ENCODE assay signal across 10 cellular contexts in genomic region chr1:42933610-42934009, GRCh38. TPM values are rescaled to one million over a fixed set of nuclear protein-coding genes. Genes with fewer than 3 reads are reported as not detected.
DNase-seq lines count a peak whose midpoint lies in the region; ATAC-seq and TF ChIP-seq lines count a peak whose summit lies in the region.
"Had no signal": no experiment of that assay in that cellular context is flagged by ENCODE, and none has a peak within 500 bp of the region (broad histone marks: within the 10 kb centered on the region; RNA-seq: fewer than 3 reads in every experiment).

No MANE protein-coding gene starts in this region.

- peak overlapping the region; percentile 99 for H3K27ac Mint-ChIP-seq in activated CD4-positive, alpha-beta T cell treated with anti-CD3 and anti-CD28 coated beads, Interleukin-2, amount 10 ng/mL, durations not matched to agents 7 days and 5 days
- H3K27ac Mint-ChIP-seq in stimulated activated effector memory CD8-positive, alpha-beta T cell treated with anti-CD3 and anti-CD28 coated beads, Interleukin-12 subunit alpha, Interleukin-12 subunit beta, amount 100 ng/mL, for 72 hours = peak overlapping the region; percentile 96

- WGBS in hepatocyte (ENCODE audit: low lambda C conversion rate, missing lambda C conversion rate) = 83% methylated on average over 5 of the region's 5 CpGs

- no peak for DNase-seq in activated CD4-positive, alpha-beta T cell treated with anti-CD3 and anti-CD28 coated beads, Interleukin-2, amount 10 ng/mL, durations not matched to agents 7 days and 5 days
- DNase-seq in activated CD4-positive, alpha-beta T cell treated with anti-CD3 and anti-CD28 coated beads, Interleukin-2, amount 50 U/mL, for 1 hour = no peak
- no peak for DNase-seq in hepatocyte (ENCODE audit: low spot score)
- DNase-seq in stimulated activated effector memory CD8-positive, alpha-beta T cell treated with anti-CD3 and anti-CD28 coated beads, Interleukin-12 subunit alpha, Interleukin-12 subunit beta, amount 100 ng/mL, for 72 hours (ENCODE audit: low spot score in 2 of 2) = no peak
- no peak for DNase-seq in hypothalamus (lab: John Stamatoyannopoulos, UW)
- DNase-seq: ACHN; NK-92 treated with Interleukin-12 subunit alpha and Interleukin-12 subunit beta, amount 100 ng/mL, for 24 hours had no signal

- CTCF ChIA-PET in activated CD4-positive, alpha-beta T cell treated with anti-CD3 and anti-CD28 coated beads, Interleukin-2, amount 10 ng/mL, durations not matched to agents 7 days and 5 days (lab: Charles Lee) = interaction anchor here (1.0 to 5.2 kb wide), 4 partner anchors 10 to 29 kb away, joined by 3 to 30 read pairs (median 11); no protein-coding TSS in a partner anchor

- peaks cover 97% of the 10 kb centered on the region for H3K4me1 Mint-ChIP-seq in activated CD4-positive, alpha-beta T cell treated with anti-CD3 and anti-CD28 coated beads, Interleukin-2, amount 10 ng/mL, durations not matched to agents 7 days and 5 days
- peaks cover 98% of the 10 kb centered on the region for H3K4me1 Mint-ChIP-seq in stimulated activated effector memory CD8-positive, alpha-beta T cell treated with anti-CD3 and anti-CD28 coated beads, Interleukin-12 subunit alpha, Interleukin-12 subunit beta, amount 100 ng/mL, for 72 hours

- H3K27ac ChIP-seq in VCaP = peak overlapping the region; percentile 92
- peak overlapping the region; percentile 55 for H3K27ac ChIP-seq in hepatocyte

- peaks cover 62% of the 10 kb centered on the region for H3K79me2 ChIP-seq in hepatocyte

- H3K27me3 ChIP-seq in hepatocyte = no peaks in the 10 kb centered on the region

- no peaks in the 10 kb centered on the region for H3K36me3 ChIP-seq in hepatocyte (replicated peaks; ENCODE audit: insufficient read depth, low read depth)

- H3K36me3 Mint-ChIP-seq in activated CD4-positive, alpha-beta T cell treated with anti-CD3 and anti-CD28 coated beads, Interleukin-2, amount 10 ng/mL, durations not matched to agents 7 days and 5 days (ENCODE audit: low read depth) = peaks cover 79% of the 10 kb centered on the region
- peaks cover 100% of the 10 kb centered on the region for H3K36me3 Mint-ChIP-seq in stimulated activated effector memory CD8-positive, alpha-beta T cell treated with anti-CD3 and anti-CD28 coated beads, Interleukin-12 subunit alpha, Interleukin-12 subunit beta, amount 100 ng/mL, for 72 hours

- H3K4me3 ChIP-seq in hepatocyte = no peak overlapping the region

- H3K9me2 ChIP-seq in hepatocyte (replicated peaks; ENCODE audit: insufficient read depth) = no peaks in the 10 kb centered on the region

- ATAC-seq in stimulated activated effector memory CD8-positive, alpha-beta T cell treated with anti-CD3 and anti-CD28 coated beads, Interleukin-12 subunit alpha, Interleukin-12 subunit beta, amount 100 ng/mL, for 72 hours = no peak
- no peak for ATAC-seq in GM21526 (IDR thresholded peaks at IDR 0.05; ENCODE audit: low FRiP score, unreplicated experiment)
- no peak for ATAC-seq in HG03521 (IDR thresholded peaks at IDR 0.05; ENCODE audit: unreplicated experiment)

- H3K4me2 ChIP-seq in hepatocyte = no peak overlapping the region

- H4K20me1 ChIP-seq in hepatocyte (ENCODE audit: insufficient read depth, poor library complexity, severe bottlenecking) = peaks cover 15% of the 10 kb centered on the region

- H3K4me1 ChIP-seq in hepatocyte (ENCODE audit: insufficient read depth) = peaks cover 44% of the 10 kb centered on the region

- no peaks in the 10 kb centered on the region for H3K9me3 ChIP-seq in hepatocyte (ENCODE audit: low read depth)

- peak overlapping the region; percentile 73 for H3K4me3 Mint-ChIP-seq in activated CD4-positive, alpha-beta T cell treated with anti-CD3 and anti-CD28 coated beads, Interleukin-2, amount 10 ng/mL, durations not matched to agents 7 days and 5 days
- H3K4me3 Mint-ChIP-seq in stimulated activated effector memory CD8-positive, alpha-beta T cell treated with anti-CD3 and anti-CD28 coated beads, Interleukin-12 subunit alpha, Interleukin-12 subunit beta, amount 100 ng/mL, for 72 hours = peak overlapping the region; percentile 93

- no peaks in the 10 kb centered on the region for H3K27me3 Mint-ChIP-seq in activated CD4-positive, alpha-beta T cell treated with anti-CD3 and anti-CD28 coated beads, Interleukin-2, amount 10 ng/mL, durations not matched to agents 7 days and 5 days

- no peak for TF ChIP-seq CTCF in VCaP (conservative IDR thresholded peaks at IDR 0.05)
- TF ChIP-seq CTCF in hepatocyte (IDR thresholded peaks at IDR 0.05; ENCODE audit: poor library complexity) = no peak

- no peaks in the 10 kb centered on the region for H3K9me3 Mint-ChIP-seq in activated CD4-positive, alpha-beta T cell treated with anti-CD3 and anti-CD28 coated beads, Interleukin-2, amount 10 ng/mL, durations not matched to agents 7 days and 5 days
- H3K9me3 Mint-ChIP-seq in stimulated activated effector memory CD8-positive, alpha-beta T cell treated with anti-CD3 and anti-CD28 coated beads, Interleukin-12 subunit alpha, Interleukin-12 subunit beta, amount 100 ng/mL, for 72 hours = no peaks in the 10 kb centered on the region

- POLR2A ChIA-PET in activated CD4-positive, alpha-beta T cell treated with anti-CD3 and anti-CD28 coated beads, Interleukin-2, amount 10 ng/mL, durations not matched to agents 7 days and 5 days (lab: Charles Lee) = no interaction called here

- H2AFZ ChIP-seq in hepatocyte = no peak overlapping the region

RNA-seq across cellular contexts. Expression of gene SLC2A1, which starts 25.1 kb away (rescaled TPM):
- total RNA-seq in activated CD4-positive, alpha-beta T cell treated with anti-CD3 and anti-CD28 coated beads, Interleukin-2, amount 10 ng/mL, durations not matched to agents 7 days and 5 days = 100 to 1,000 TPM in 1 of 2 experiments, 10 to 100 TPM in 1; 98.0 to 109 TPM
- total RNA-seq in hepatocyte = 271 and 301 TPM in 2 replicates
- 271 and 314 TPM in 2 replicates for polyA plus RNA-seq in hepatocyte
